12 cellular contexts compared by ENCODE assay signal in genomic region chr1:14996133-14997050, GRCh38.
A peak's percentile ranks its signal among the peaks of the same experiment; 100 is the strongest.
DNase-seq lines count a peak whose midpoint lies in the region; FAIRE-seq and TF ChIP-seq lines count a peak whose summit lies in the region.
"Had no signal": no experiment of that assay in that cellular context is flagged by ENCODE, and none has a peak within 500 bp of the region (broad histone marks: within the 10 kb centered on the region; RNA-seq: fewer than 3 reads in every experiment).

No MANE protein-coding gene starts in this region.

- no peaks in the 10 kb centered on the region for H3K9me3 ChIP-seq in neural progenitor cell (ENCODE audit: low read depth)
- H3K9me3 ChIP-seq: pancreas, SJCRH30 had no signal

- H3K9ac ChIP-seq in neural progenitor cell, result no peak overlapping the region

- peaks cover 2% of the 10 kb centered on the region for H3K27me3 Mint-ChIP-seq in neural progenitor cell (ENCODE audit: insufficient read depth, low read depth)

- H3K4me1 ChIP-seq in neural progenitor cell, result peaks cover 11% of the 10 kb centered on the region
- H3K4me1 ChIP-seq: pancreas, SJCRH30 had no signal

- H3K36me3 ChIP-seq in neural progenitor cell, result no peaks in the 10 kb centered on the region
- H3K36me3 ChIP-seq: pancreas, SJCRH30 had no signal

- no peaks in the 10 kb centered on the region for H3K9me3 Mint-ChIP-seq in neural progenitor cell
- H3K9me3 Mint-ChIP-seq: activated T-cell treated with anti-CD3 and anti-CD28 coated beads, Interleukin-2, amount 50 U/mL, for 72 hours had no signal

- no peak overlapping the region for H2AFZ ChIP-seq in neural progenitor cell (replicated peaks)

- H3F3A ChIP-seq in neural progenitor cell (ENCODE audit: low read depth), result no peaks in the 10 kb centered on the region

- H3K27ac Mint-ChIP-seq in neural progenitor cell, result peak overlapping the region; percentile 91
- H3K27ac Mint-ChIP-seq: activated T-cell treated with anti-CD3 and anti-CD28 coated beads, Interleukin-2, amount 50 U/mL, for 72 hours had no signal

- DNase-seq in GM12891 (ENCODE audit: insufficient read length, low spot score), result peak; percentile 25
- DNase-seq in RPMI7951 (ENCODE audit: low read depth), result peak; percentile 95
- peak; percentile 36 for DNase-seq in epidermal melanocyte (ENCODE audit: insufficient read length, low spot score)
- peak; percentile 54 for DNase-seq in neural progenitor cell (ENCODE audit: low spot score)
- no peak for DNase-seq in NCI-H526 (lab: John Stamatoyannopoulos, UW)
- no peak for DNase-seq in activated T-cell treated with anti-CD3 and anti-CD28 coated beads, Interleukin-2, amount 50 U/mL, for 1 hour
- no peak for DNase-seq in NCI-H526 treated with DMSO at 0.1 percent for 48 hours (lab: John Stamatoyannopoulos, UW)
- no peak for DNase-seq in NCI-H2227 (lab: John Stamatoyannopoulos, UW; ENCODE audit: unreplicated experiment)
- DNase-seq: activated T-cell treated with anti-CD3 and anti-CD28 coated beads, Interleukin-2, amount 50 U/mL, for 72 hours; KG1; pancreas; SJCRH30 had no signal

- no peaks in the 10 kb centered on the region for H3K36me3 Mint-ChIP-seq in neural progenitor cell

- no peak for FAIRE-seq in GM12891 (lab: Jason Lieb, UNC)
- FAIRE-seq: pancreas had no signal

- H3K79me2 ChIP-seq in neural progenitor cell (ENCODE audit: low read depth), result no peaks in the 10 kb centered on the region

- TF ChIP-seq CTCF in neural progenitor cell (IDR thresholded peaks at IDR 0.05), result no peak

- no peak overlapping the region for H3K4me3 ChIP-seq in neural progenitor cell
- H3K4me3 ChIP-seq: pancreas, SJCRH30 had no signal

- TF ChIP-seq POLR2A in GM12891 (IDR thresholded peaks at IDR 0.05; ENCODE audit: low read depth, low read length), result no peak

- H4K20me1 ChIP-seq in neural progenitor cell (ENCODE audit: low read depth), result no peaks in the 10 kb centered on the region

- peaks cover 39% of the 10 kb centered on the region for H3K4me1 Mint-ChIP-seq in neural progenitor cell

- no peak overlapping the region for H3K4me2 ChIP-seq in neural progenitor cell

- peak overlapping the region; percentile 53 for H3K4me3 Mint-ChIP-seq in neural progenitor cell
- H3K4me3 Mint-ChIP-seq: activated T-cell treated with anti-CD3 and anti-CD28 coated beads, Interleukin-2, amount 50 U/mL, for 72 hours had no signal

- no peaks in the 10 kb centered on the region for H3K27me3 ChIP-seq in neural progenitor cell
- H3K27me3 ChIP-seq: pancreas had no signal

- H3K27ac ChIP-seq in neural progenitor cell, result no peak overlapping the region
- H3K27ac ChIP-seq: pancreas, SJCRH30 had no signal

TF ChIP-seq in GM12891, 5 proteins besides CTCF, POLR2A, EP300 and RAD21:
- TF ChIP-seq PAX5 (IDR thresholded peaks at IDR 0.05; ENCODE audit: insufficient read depth, low read length, severe bottlenecking), result no peak
- TF ChIP-seq TAF1 (IDR thresholded peaks at IDR 0.05; ENCODE audit: low read depth, low read length), result no peak
- TF ChIP-seq POU2F2 (IDR thresholded peaks at IDR 0.05; ENCODE audit: low read depth, low read length), result no peak
- 0 out of 2 replicates have a peak, but pooled peaks have one; percentile 4 for TF ChIP-seq SPI1 (IDR thresholded peaks at IDR 0.05; ENCODE audit: low read depth, low read length)

Comparison
In these comparisons a context has a peak if more than half of its experiments do, and no peak if none do; other contexts are left out.
1. DNase-seq: peak in GM12891 (single experiment), RPMI7951 (single experiment), epidermal melanocyte (single experiment) and neural progenitor cell (single experiment); none in NCI-H526 (0 of 2), activated T-cell treated with anti-CD3 and anti-CD28 coated beads, Interleukin-2, amount 50 U/mL, for 1 hour (single experiment), NCI-H526 treated with DMSO at 0.1 percent for 48 hours (single experiment) and NCI-H2227 (single experiment).